In the genomic region with DNA sequence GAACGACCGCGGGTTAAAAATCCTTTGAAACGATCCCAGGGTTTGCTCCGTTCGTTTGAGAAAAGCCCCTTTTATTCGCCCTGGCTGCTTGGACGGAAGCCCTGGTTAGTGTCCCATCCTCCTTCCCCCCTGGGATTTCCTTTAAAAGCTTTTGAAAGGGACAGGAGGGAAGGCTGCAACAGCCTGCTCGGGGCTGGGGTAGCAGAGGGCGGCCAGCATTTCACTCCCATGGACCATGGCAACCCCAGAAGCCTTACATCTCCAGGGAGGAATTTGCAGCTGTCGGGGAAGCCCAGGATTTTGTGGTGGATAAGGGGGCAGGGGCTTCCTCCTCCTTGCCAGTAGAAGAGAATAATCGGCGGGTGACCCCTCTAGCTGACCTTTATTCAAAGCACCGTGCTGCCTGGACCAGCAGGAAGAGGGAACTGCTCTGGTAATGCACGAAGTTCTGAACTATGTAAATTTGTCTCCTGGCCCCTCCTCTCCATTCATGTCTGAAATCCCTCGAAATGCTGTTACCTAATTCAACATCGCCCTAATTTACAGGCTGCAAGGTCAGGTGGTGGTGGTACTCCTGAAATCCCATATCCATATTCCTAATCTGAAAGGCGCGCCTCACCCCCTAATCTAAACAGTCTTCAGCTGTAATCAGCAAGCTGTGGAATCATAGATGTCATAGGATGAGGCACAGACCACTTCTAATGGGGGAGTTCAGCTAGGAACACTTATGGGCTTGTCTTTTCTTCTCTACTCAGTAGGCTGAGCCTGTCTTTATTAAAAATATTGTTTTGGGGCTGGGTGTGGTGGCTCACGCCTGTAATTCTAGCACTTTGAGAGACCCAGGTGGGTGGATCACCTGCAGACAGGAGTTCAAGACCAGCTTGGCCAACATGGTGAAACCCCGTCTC, we compare ENCODE assay signal across 8 cellular contexts. TPM values are rescaled to one million over a fixed set of nuclear protein-coding genes. Genes with fewer than 3 reads are reported as not detected.
DNase-seq lines count a peak whose midpoint lies in the region; ATAC-seq and TF ChIP-seq lines count a peak whose summit lies in the region.

No MANE protein-coding gene starts in this region.

- no peaks in the 10 kb centered on the region for H3K9me3 Mint-ChIP-seq in activated CD4-positive, alpha-beta memory T cell treated with anti-CD3 and anti-CD28 coated beads, Interleukin-2, amount 10 ng/mL, durations not matched to agents 7 days and 5 days
- no peaks in the 10 kb centered on the region for H3K9me3 Mint-ChIP-seq in osteocyte (ENCODE audit: unreplicated experiment)

- peaks cover 38% of the 10 kb centered on the region for H3K4me1 Mint-ChIP-seq in activated CD4-positive, alpha-beta memory T cell treated with anti-CD3 and anti-CD28 coated beads, Interleukin-2, amount 10 ng/mL, durations not matched to agents 7 days and 5 days
- peaks cover 32% of the 10 kb centered on the region for H3K4me1 Mint-ChIP-seq in osteocyte (ENCODE audit: unreplicated experiment)

- TF ChIP-seq CTCF in LNCaP clone FGC (IDR thresholded peaks at IDR 0.05; ENCODE audit: control insufficient read depth, extremely low read depth, insufficient read depth) (no peak), osteocyte (IDR thresholded peaks at IDR 0.05) (no peak)

- no peak for ATAC-seq in GM21786 (IDR thresholded peaks at IDR 0.05; ENCODE audit: unreplicated experiment)

- H3K4me3 ChIP-seq in LNCaP clone FGC (ENCODE audit: low read depth, low read length), result peak overlapping the region; percentile 66

- DNase-seq in DMS 273 (lab: John Stamatoyannopoulos, UW; ENCODE audit: unreplicated experiment) (peak; percentile 54), DMS 273 treated with DMSO at 0.1 percent for 48 hours (lab: John Stamatoyannopoulos, UW) (no peak), LNCaP clone FGC (ENCODE audit: low read depth) (no peak), germinal center (ENCODE audit: low spot score) (peak; percentile 39), osteocyte (ENCODE audit: extremely low spot score, unreplicated experiment) (no peak), cerebellum (ENCODE audit: low spot score) (no peak)
- DNase-seq in activated CD4-positive, alpha-beta memory T cell treated with anti-CD3 and anti-CD28 coated beads, Interleukin-2, amount 10 ng/mL, durations not matched to agents 7 days and 5 days, result no peak

- peak overlapping the region; percentile 85 for H3K4me3 Mint-ChIP-seq in activated CD4-positive, alpha-beta memory T cell treated with anti-CD3 and anti-CD28 coated beads, Interleukin-2, amount 10 ng/mL, durations not matched to agents 7 days and 5 days
- H3K4me3 Mint-ChIP-seq in osteocyte (ENCODE audit: unreplicated experiment), result peak overlapping the region; percentile 86

- POLR2A ChIA-PET in activated CD4-positive, alpha-beta memory T cell treated with anti-CD3 and anti-CD28 coated beads, Interleukin-2, amount 10 ng/mL, durations not matched to agents 7 days and 5 days (lab: Charles Lee), result interaction anchor here (0.7 to 4.1 kb wide), 12 partner anchors 11 to 179 kb away, joined by 3 to 31 read pairs (median 4); partner anchors contain the start of genes KNTC1, RSRC2 and ZCCHC8

- CTCF ChIA-PET in activated CD4-positive, alpha-beta memory T cell treated with anti-CD3 and anti-CD28 coated beads, Interleukin-2, amount 10 ng/mL, durations not matched to agents 7 days and 5 days (lab: Charles Lee), result interaction anchor here (0.8 to 4.8 kb wide), 6 partner anchors 11 to 49 kb away, joined by 3 to 19 read pairs (median 4); no protein-coding TSS in a partner anchor

- no peaks in the 10 kb centered on the region for H3K36me3 Mint-ChIP-seq in activated CD4-positive, alpha-beta memory T cell treated with anti-CD3 and anti-CD28 coated beads, Interleukin-2, amount 10 ng/mL, durations not matched to agents 7 days and 5 days (ENCODE audit: low read depth)
- H3K36me3 Mint-ChIP-seq in osteocyte (ENCODE audit: unreplicated experiment), result no peaks in the 10 kb centered on the region

- peaks cover 2% of the 10 kb centered on the region for H3K27me3 Mint-ChIP-seq in activated CD4-positive, alpha-beta memory T cell treated with anti-CD3 and anti-CD28 coated beads, Interleukin-2, amount 10 ng/mL, durations not matched to agents 7 days and 5 days
- H3K27me3 Mint-ChIP-seq in osteocyte (ENCODE audit: unreplicated experiment), result no peaks in the 10 kb centered on the region

- peak overlapping the region; percentile 49 for H3K27ac Mint-ChIP-seq in activated CD4-positive, alpha-beta memory T cell treated with anti-CD3 and anti-CD28 coated beads, Interleukin-2, amount 10 ng/mL, durations not matched to agents 7 days and 5 days
- H3K27ac Mint-ChIP-seq in osteocyte (ENCODE audit: unreplicated experiment), result peak overlapping the region; percentile 95

RNA-seq across cellular contexts. Expression of gene CLIP1, which starts 1.0 kb away (rescaled TPM):
- total RNA-seq in activated CD4-positive, alpha-beta memory T cell treated with anti-CD3 and anti-CD28 coated beads, Interleukin-2, amount 10 ng/mL, durations not matched to agents 7 days and 5 days, result 10 to 100 TPM; 65.3 to 73.4 TPM
- total RNA-seq in osteocyte (100.0 and 103 TPM in 2 replicates), cerebellum (76.9 TPM)

Comparison
In these comparisons a context has a peak if more than half of its experiments do, and no peak if none do; other contexts are left out.
1. DNase-seq: peak in DMS 273 (single experiment) and germinal center (single experiment); none in DMS 273 treated with DMSO at 0.1 percent for 48 hours (single experiment), LNCaP clone FGC (single experiment), activated CD4-positive, alpha-beta memory T cell treated with anti-CD3 and anti-CD28 coated beads, Interleukin-2, amount 10 ng/mL, durations not matched to agents 7 days and 5 days (single experiment), osteocyte (single experiment) and cerebellum (single experiment).